Comparison of ENCODE assay signal across 14 cellular contexts in genomic region chr2:101173707-101174295, GRCh38. TPM values are rescaled to one million over a fixed set of nuclear protein-coding genes. Genes with fewer than 3 reads are reported as not detected.
DNase-seq lines count a peak whose midpoint lies in the region; ATAC-seq and TF ChIP-seq lines count a peak whose summit lies in the region.
"Had no signal": no experiment of that assay in that cellular context is flagged by ENCODE, and none has a peak within 500 bp of the region (broad histone marks: within the 10 kb centered on the region; RNA-seq: fewer than 3 reads in every experiment).

No MANE protein-coding gene starts in this region.

- H3K4me1 Mint-ChIP-seq in activated CD4-positive, alpha-beta T cell treated with anti-CD3 and anti-CD28 coated beads for 36 hours = peaks cover 24% of the 10 kb centered on the region
- H3K4me1 Mint-ChIP-seq: nephron progenitor cell had no signal

- no peak for TF ChIP-seq CTCF in NB4 (IDR thresholded peaks at IDR 0.05; ENCODE audit: low read depth, low read length)

- no peak overlapping the region for H3K4me3 Mint-ChIP-seq in activated CD4-positive, alpha-beta T cell treated with anti-CD3 and anti-CD28 coated beads for 36 hours
- H3K4me3 Mint-ChIP-seq: nephron progenitor cell had no signal

- DNase-seq in activated CD4-positive, alpha-beta T cell treated with anti-CD3 and anti-CD28 coated beads for 36 hours = peak; percentile 74
- no peak for DNase-seq in activated CD4-positive, alpha-beta T cell treated with anti-CD3 and anti-CD28 coated beads, Interleukin-2, amount 50 U/mL, for 1 hour
- DNase-seq in NB4 (ENCODE audit: low read depth) = peak; percentile 42
- peak; percentile 4 for DNase-seq in activated naive CD8-positive, alpha-beta T cell treated with anti-CD3 and anti-CD28 coated beads, Interleukin-2, amount 50 U/mL, for 16 hours (ENCODE audit: low read depth, low spot score)
- peak; percentile 24 to 32 for DNase-seq in stimulated activated CD4-positive, alpha-beta T cell treated with anti-CD3 and anti-CD28 coated beads, Interleukin-15, amount 100 ng/mL, for 48 hours (ENCODE audit: low read depth in 2 of 2)
- no peak for DNase-seq in SW 1271 (lab: John Stamatoyannopoulos, UW)
- DNase-seq: H7, hypothalamus, MM.1S, NCI-H69, nephron progenitor cell had no signal

- H3K9me3 Mint-ChIP-seq in activated CD4-positive, alpha-beta T cell treated with anti-CD3 and anti-CD28 coated beads for 36 hours (ENCODE audit: low read depth) = peaks cover 8% of the 10 kb centered on the region

- H3K4me3 ChIP-seq in NB4 (ENCODE audit: low read depth, low read length) = no peak overlapping the region
- H3K4me3 ChIP-seq: ascending aorta had no signal

- intact Hi-C loops in activated CD4-positive, alpha-beta T cell treated with anti-CD3 and anti-CD28 coated beads for 36 hours (cut with DNase I, micrococcal nuclease) = no loop called here

- POLR2A ChIA-PET in activated CD4-positive, alpha-beta T cell treated with anti-CD3 and anti-CD28 coated beads for 36 hours (lab: Charles Lee) = no interaction called here

- peak overlapping the region; percentile 89 for H3K27ac Mint-ChIP-seq in activated CD4-positive, alpha-beta T cell treated with anti-CD3 and anti-CD28 coated beads for 36 hours
- H3K27ac Mint-ChIP-seq: nephron progenitor cell had no signal

- TF ChIP-seq POLR2A in NB4 (IDR thresholded peaks at IDR 0.05; ENCODE audit: extremely low read depth, insufficient read length) = no peak

- H3K27me3 Mint-ChIP-seq in activated CD4-positive, alpha-beta T cell treated with anti-CD3 and anti-CD28 coated beads for 36 hours = no peaks in the 10 kb centered on the region

- H3K36me3 Mint-ChIP-seq in activated CD4-positive, alpha-beta T cell treated with anti-CD3 and anti-CD28 coated beads for 36 hours (ENCODE audit: low read depth) = no peaks in the 10 kb centered on the region

- peak; percentile 100 for ATAC-seq in activated CD4-positive, alpha-beta T cell treated with anti-CD3 and anti-CD28 coated beads for 36 hours
- ATAC-seq in GM21576 (IDR thresholded peaks at IDR 0.05; ENCODE audit: unreplicated experiment) = no peak
- ATAC-seq in HG03135 (IDR thresholded peaks at IDR 0.05; ENCODE audit: unreplicated experiment) = no peak

- CTCF ChIA-PET in activated CD4-positive, alpha-beta T cell treated with anti-CD3 and anti-CD28 coated beads for 36 hours (lab: Charles Lee) = interaction anchor here (0.6 to 0.8 kb wide), 3 partner anchors 9 to 628 kb away, joined by 3 read pairs; no protein-coding TSS in a partner anchor

RNA-seq across cellular contexts. Expression of gene TBC1D8, which starts 22.6 kb away (rescaled TPM):
- 1 to 10 TPM; 3.3 to 3.4 TPM for total RNA-seq in activated CD4-positive, alpha-beta T cell treated with anti-CD3 and anti-CD28 coated beads for 36 hours

Comparison
In these comparisons a context has a peak if more than half of its experiments do, and no peak if none do; other contexts are left out.
1. DNase-seq: peak in activated CD4-positive, alpha-beta T cell treated with anti-CD3 and anti-CD28 coated beads for 36 hours (single experiment), NB4 (single experiment), activated naive CD8-positive, alpha-beta T cell treated with anti-CD3 and anti-CD28 coated beads, Interleukin-2, amount 50 U/mL, for 16 hours (single experiment) and stimulated activated CD4-positive, alpha-beta T cell treated with anti-CD3 and anti-CD28 coated beads, Interleukin-15, amount 100 ng/mL, for 48 hours (2 of 2); none in activated CD4-positive, alpha-beta T cell treated with anti-CD3 and anti-CD28 coated beads, Interleukin-2, amount 50 U/mL, for 1 hour (single experiment) and SW 1271 (0 of 2).